In the genomic region with DNA sequence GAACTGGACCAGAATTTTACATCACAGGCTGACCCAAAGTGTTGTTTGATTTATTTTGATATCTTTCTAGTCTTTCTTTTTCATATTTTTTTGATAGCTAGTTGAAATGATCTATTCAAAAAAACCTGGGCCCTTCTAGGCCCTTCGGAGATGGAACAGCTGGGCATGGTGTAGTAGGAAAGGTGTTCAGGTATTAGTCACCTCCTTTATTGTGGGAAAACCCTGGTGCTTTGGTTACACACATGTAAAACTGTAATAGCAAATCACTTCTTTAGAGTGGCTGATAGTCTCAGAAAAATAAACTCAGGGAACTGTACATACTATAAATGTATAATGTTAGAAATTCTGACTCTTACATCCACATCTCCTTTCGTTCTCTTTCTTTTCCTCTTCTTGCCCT, we compare ENCODE assay signal across 20 cellular contexts.
A peak's percentile ranks its signal among the peaks of the same experiment; 100 is the strongest.
DNase-seq lines count a peak whose midpoint lies in the region; FAIRE-seq and TF ChIP-seq lines count a peak whose summit lies in the region.
"Had no signal": no experiment of that assay in that cellular context is flagged by ENCODE, and none has a peak within 500 bp of the region (broad histone marks: within the 10 kb centered on the region; RNA-seq: fewer than 3 reads in every experiment).

No MANE protein-coding gene starts in this region.

- no peak overlapping the region for H2AK5ac ChIP-seq in mesendoderm (ENCODE audit: low read length)

- no peak overlapping the region for H3K56ac ChIP-seq in mesendoderm (ENCODE audit: low read length)

- no peaks in the 10 kb centered on the region for H3K27me3 ChIP-seq in mesendoderm (ENCODE audit: insufficient read depth, low read length, poor library complexity)
- H3K27me3 ChIP-seq in effector memory CD4-positive, alpha-beta T cell (replicated peaks; ENCODE audit: control insufficient read depth, insufficient read depth, low read length, poor library complexity, severe bottlenecking): no peaks in the 10 kb centered on the region

- no peak overlapping the region for H2BK120ac ChIP-seq in mesendoderm (ENCODE audit: low read depth, low read length)

- no peak overlapping the region for H4K5ac ChIP-seq in mesendoderm (ENCODE audit: low read length)

- no peak overlapping the region for H3K27ac ChIP-seq in mesendoderm (ENCODE audit: low read depth, low read length)
- H3K27ac ChIP-seq in effector memory CD4-positive, alpha-beta T cell (ENCODE audit: insufficient read depth, low read length, poor library complexity, severe bottlenecking): no peak overlapping the region
- H3K27ac ChIP-seq: A549 had no signal

- H3K79me1 ChIP-seq in mesendoderm (ENCODE audit: low read length): no peaks in the 10 kb centered on the region

- no peak overlapping the region for H3K23ac ChIP-seq in mesendoderm (ENCODE audit: low read length)

- H3K18ac ChIP-seq in mesendoderm (ENCODE audit: low read length): no peak overlapping the region

- no peak overlapping the region for H3K9ac ChIP-seq in mesendoderm (ENCODE audit: low read length)

- no peak for TF ChIP-seq CTCF in D721Med (IDR thresholded peaks at IDR 0.05; ENCODE audit: insufficient read depth, missing control alignments)
- no peak for TF ChIP-seq CTCF in epithelial cell of esophagus (IDR thresholded peaks at IDR 0.05; ENCODE audit: insufficient read depth, low read depth, low read length, missing control alignments)

- H3K4me2 ChIP-seq in mesendoderm (ENCODE audit: low read length): no peak overlapping the region
- H3K4me2 ChIP-seq: A549 had no signal

- peak; percentile 6 for FAIRE-seq in D721Med (lab: Jason Lieb, UNC)
- FAIRE-seq: A549, GM12892, H54 had no signal

- no peak overlapping the region for H2BK5ac ChIP-seq in mesendoderm (ENCODE audit: low read length)

- DNase-seq in NCI-H2171 treated with DMSO at 0.1 percent for 48 hours (lab: John Stamatoyannopoulos, UW) (peak; percentile 19), NCI-H2171 (lab: John Stamatoyannopoulos, UW) (no peak), D721Med (ENCODE audit: insufficient read length, low spot score) (no peak), epithelial cell of esophagus (ENCODE audit: low read depth) (peak; percentile 3), mesendoderm (no peak)
- no peak for DNase-seq in effector memory CD4-positive, alpha-beta T cell
- DNase-seq: 8988T; C1 segment of cervical spinal cord; Calu3; CD4-positive, alpha-beta memory T cell; COR-L47; DMS153; DMS79 treated with DMSO at 0.1 percent for 48 hours; GF-D8; GOT3; HFFc6 had no signal

- WGBS in mesendoderm (ENCODE audit: extremely low coverage, insufficient coverage, low lambda C conversion rate): no CpG with 5 or more reads among the region's 2 CpGs

- H3K4me3 ChIP-seq in epithelial cell of esophagus (ENCODE audit: low read length) (no peak overlapping the region), mesendoderm (ENCODE audit: low read length) (no peak overlapping the region)
- H3K4me3 ChIP-seq in effector memory CD4-positive, alpha-beta T cell (ENCODE audit: insufficient read depth, low read depth, low read length, poor library complexity, severe bottlenecking): no peak overlapping the region
- H3K4me3 ChIP-seq: A549, HAP-1 had no signal

- no peak overlapping the region for H4K8ac ChIP-seq in mesendoderm (ENCODE audit: low read depth, low read length)

- no peaks in the 10 kb centered on the region for H3K9me3 ChIP-seq in effector memory CD4-positive, alpha-beta T cell (ENCODE audit: control insufficient read depth, low read length)
- H3K9me3 ChIP-seq: A549, HAP-1 had no signal

- no peaks in the 10 kb centered on the region for H3K79me2 ChIP-seq in mesendoderm (ENCODE audit: control insufficient read depth, insufficient read depth, low read length)

- no peaks in the 10 kb centered on the region for H3K4me1 ChIP-seq in mesendoderm (ENCODE audit: control insufficient read depth, low read depth, low read length)
- H3K4me1 ChIP-seq in effector memory CD4-positive, alpha-beta T cell (ENCODE audit: control insufficient read depth, insufficient read depth, low read length, poor library complexity, severe bottlenecking): no peaks in the 10 kb centered on the region
- H3K4me1 ChIP-seq: A549, HAP-1 had no signal

- no peak overlapping the region for H2BK15ac ChIP-seq in mesendoderm (replicated peaks; ENCODE audit: low read depth)

- no peaks in the 10 kb centered on the region for H3K36me3 ChIP-seq in mesendoderm (ENCODE audit: control insufficient read depth, insufficient read depth, low read length)
- no peaks in the 10 kb centered on the region for H3K36me3 ChIP-seq in effector memory CD4-positive, alpha-beta T cell (ENCODE audit: control insufficient read depth, insufficient read depth, low read length)
- H3K36me3 ChIP-seq: HAP-1 had no signal

- H3K4ac ChIP-seq in mesendoderm (ENCODE audit: low read depth, low read length): no peak overlapping the region

Comparison
In these comparisons a context has a peak if more than half of its experiments do, and no peak if none do; other contexts are left out.
1. DNase-seq: peak in NCI-H2171 treated with DMSO at 0.1 percent for 48 hours (single experiment) and epithelial cell of esophagus (single experiment); none in NCI-H2171 (single experiment), D721Med (single experiment), mesendoderm (single experiment) and effector memory CD4-positive, alpha-beta T cell (0 of 3).